ENCODE assay signal across 1 cellular context in the genomic region with DNA sequence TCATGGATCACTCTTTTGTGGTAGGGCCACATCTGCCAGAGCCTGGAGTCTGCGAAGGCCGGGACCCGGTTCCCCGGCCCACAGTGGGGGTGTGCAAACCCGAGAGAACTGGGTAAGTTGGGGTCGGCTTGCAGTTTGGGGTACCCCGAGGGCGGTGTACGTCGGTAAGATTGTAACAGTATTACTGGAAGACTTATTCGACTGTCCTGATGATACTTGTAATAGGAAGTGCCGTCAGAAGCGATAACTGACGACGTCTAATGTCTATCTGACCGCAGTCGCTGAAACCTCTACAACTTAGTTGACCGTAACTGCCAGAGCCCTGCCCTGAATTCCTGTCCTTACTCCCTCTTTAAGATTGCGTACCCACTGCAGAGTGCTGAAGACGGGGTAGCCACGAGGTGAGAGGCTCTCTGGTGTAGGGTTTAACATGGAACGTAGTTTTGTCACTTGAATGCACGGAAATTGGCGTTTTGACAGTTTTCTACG.
TF ChIP-seq lines count a peak whose summit lies in the region.

No MANE protein-coding gene starts in this region.

TF ChIP-seq in HepG2, 621 proteins besides CTCF, POLR2A, EP300 and RAD21 (continued from another document and continues in another):
- TF ChIP-seq ZNF687 (CRISPR knock-in tag; IDR thresholded peaks at IDR 0.05), result no peak; the same call in 1 of the 2 replicates
- no peak for TF ChIP-seq TRIM24 (CRISPR knock-in tag; IDR thresholded peaks at IDR 0.05)
- TF ChIP-seq ZNF264 (CRISPR knock-in tag; IDR thresholded peaks at IDR 0.05), result no peak
- no peak for TF ChIP-seq TIGD3 (CRISPR knock-in tag; IDR thresholded peaks at IDR 0.05; ENCODE audit: borderline replicate concordance)
- no peak for TF ChIP-seq ZNF367 (CRISPR knock-in tag; IDR thresholded peaks at IDR 0.05; ENCODE audit: borderline replicate concordance)
- TF ChIP-seq ZNF816 (CRISPR knock-in tag; IDR thresholded peaks at IDR 0.05; ENCODE audit: borderline replicate concordance), result peak; percentile 7; the same call in 1 of the 2 replicates
- no peak for TF ChIP-seq MYNN (CRISPR knock-in tag; IDR thresholded peaks at IDR 0.05; ENCODE audit: low read depth)
- TF ChIP-seq PHF20 (CRISPR knock-in tag; IDR thresholded peaks at IDR 0.05), result no peak
- no peak for TF ChIP-seq IKZF4 (CRISPR knock-in tag; IDR thresholded peaks at IDR 0.05; ENCODE audit: borderline replicate concordance, low read depth, not compliant biosample characterization)
- no peak for TF ChIP-seq ZNF318 (CRISPR knock-in tag; IDR thresholded peaks at IDR 0.05)
- TF ChIP-seq NAIF1 (CRISPR knock-in tag; IDR thresholded peaks at IDR 0.05; ENCODE audit: borderline replicate concordance), result peak; percentile 46; the same call in 1 of the 2 replicates
- no peak for TF ChIP-seq ADNP (CRISPR knock-in tag; IDR thresholded peaks at IDR 0.05)
- no peak; the same call in 1 of the 2 replicates for TF ChIP-seq TGIF2 (CRISPR knock-in tag; IDR thresholded peaks at IDR 0.05)
- no peak for TF ChIP-seq EZH2 (conservative IDR thresholded peaks at IDR 0.05; ENCODE audit: low read depth, low read length)
- no peak for TF ChIP-seq TFE3 (CRISPR knock-in tag; IDR thresholded peaks at IDR 0.05)
- TF ChIP-seq MBD4 (IDR thresholded peaks at IDR 0.05; ENCODE audit: borderline replicate concordance, low read length), result no peak
- peak; percentile 26; the same call in 1 of the 2 replicates for TF ChIP-seq PRMT3 (CRISPR knock-in tag; IDR thresholded peaks at IDR 0.05; ENCODE audit: borderline replicate concordance, low read depth)
- TF ChIP-seq ZNF274 (CRISPR knock-in tag; IDR thresholded peaks at IDR 0.05), result no peak
- no peak for TF ChIP-seq RNF2 (conservative IDR thresholded peaks at IDR 0.05; ENCODE audit: low read depth)
- TF ChIP-seq ERF (CRISPR knock-in tag; IDR thresholded peaks at IDR 0.05), result no peak
- TF ChIP-seq ZNF446 (CRISPR knock-in tag; IDR thresholded peaks at IDR 0.05), result no peak
- no peak for TF ChIP-seq ZNF557 (CRISPR knock-in tag; IDR thresholded peaks at IDR 0.05)
- no peak for TF ChIP-seq ZNF121 (CRISPR knock-in tag; IDR thresholded peaks at IDR 0.05)
- TF ChIP-seq TEF (CRISPR knock-in tag; IDR thresholded peaks at IDR 0.05), result no peak
- TF ChIP-seq, protein P1, sequence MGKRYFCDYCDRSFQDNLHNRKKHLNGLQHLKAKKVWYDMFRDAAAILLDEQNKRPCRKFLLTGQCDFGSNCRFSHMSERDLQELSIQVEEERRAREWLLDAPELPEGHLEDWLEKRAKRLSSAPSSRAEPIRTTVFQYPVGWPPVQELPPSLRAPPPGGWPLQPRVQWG (CRISPR knock-in tag; IDR thresholded peaks at IDR 0.05; ENCODE audit: borderline replicate concordance, low read depth), result no peak
- no peak for TF ChIP-seq POLR2G (IDR thresholded peaks at IDR 0.05; ENCODE audit: low read depth, low read length)
- TF ChIP-seq YY1 (IDR thresholded peaks at IDR 0.05; ENCODE audit: insufficient read depth, insufficient replicate concordance, low read depth, low read length), result no peak
- no peak for TF ChIP-seq NR2F2 (IDR thresholded peaks at IDR 0.05; ENCODE audit: borderline replicate concordance, low read depth)
- no peak for TF ChIP-seq ZNF281 (CRISPR knock-in tag; IDR thresholded peaks at IDR 0.05; ENCODE audit: borderline replicate concordance)
- no peak for TF ChIP-seq ZNF772 (CRISPR knock-in tag; IDR thresholded peaks at IDR 0.05)
- no peak for TF ChIP-seq PRDM4 (CRISPR knock-in tag; IDR thresholded peaks at IDR 0.05; ENCODE audit: borderline replicate concordance)
- no peak for TF ChIP-seq ZNF562 (CRISPR knock-in tag; IDR thresholded peaks at IDR 0.05; ENCODE audit: borderline replicate concordance)
- TF ChIP-seq ZNF441 (CRISPR knock-in tag; IDR thresholded peaks at IDR 0.05; ENCODE audit: borderline replicate concordance), result no peak
